Comparison of ENCODE assay signal across 13 cellular contexts in the genomic region with DNA sequence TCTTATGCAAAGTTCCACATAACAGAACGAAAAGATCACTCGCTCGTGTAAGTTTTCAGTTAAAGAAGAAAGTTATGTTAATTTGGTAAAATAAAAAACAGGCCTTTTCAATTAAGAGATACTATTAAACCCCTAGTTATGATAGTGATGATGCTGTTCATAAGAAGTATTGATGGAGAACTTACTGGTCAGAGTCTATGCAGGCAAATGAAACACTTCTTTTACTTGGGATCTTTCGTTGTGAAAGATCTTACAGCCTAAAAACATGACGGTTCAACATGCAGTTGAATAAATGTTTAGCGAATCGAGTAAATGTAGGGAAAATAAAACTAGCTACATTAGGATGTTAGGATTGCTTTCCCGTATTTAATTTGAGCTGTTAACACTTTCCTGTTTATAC. TPM values are rescaled to one million over a fixed set of nuclear protein-coding genes. Genes with fewer than 3 reads are reported as not detected.
A peak's percentile ranks its signal among the peaks of the same experiment; 100 is the strongest.
DNase-seq lines count a peak whose midpoint lies in the region; ATAC-seq, FAIRE-seq and TF ChIP-seq lines count a peak whose summit lies in the region.
"Had no signal": no experiment of that assay in that cellular context is flagged by ENCODE, and none has a peak within 500 bp of the region (broad histone marks: within the 10 kb centered on the region; RNA-seq: fewer than 3 reads in every experiment).

No MANE protein-coding gene starts in this region.

- no peak overlapping the region for H2BK12ac ChIP-seq in mesenchymal stem cell (ENCODE audit: low read length in 2 of 2)

- no peaks in the 10 kb centered on the region for H3K36me3 ChIP-seq in body of pancreas (replicated peaks in 1 of 2; ENCODE audit: insufficient read depth in 1 of 2, low read depth in 2 of 2)
- H3K36me3 ChIP-seq in mesenchymal stem cell (ENCODE audit: control insufficient read depth in 1 of 2, insufficient read depth in 2 of 2, low read depth in 1 of 2, low read length in 2 of 2), result peaks cover under 1 to 17% of the 10 kb centered on the region in 2 experiments
- H3K36me3 ChIP-seq in subcutaneous abdominal adipose tissue (ENCODE audit: control insufficient read depth in 5 of 5, insufficient read depth in 5 of 5, low read length in 5 of 5), result peaks cover 0 to 9% (median 5%) of the 10 kb centered on the region in 5 donors
- H3K36me3 ChIP-seq: neutrophil had no signal

- intact Hi-C loops in body of pancreas (cut with DNase I), result loop anchor here (10.0 kb wide), 1 partner anchor 68 kb away; no protein-coding TSS in a partner anchor

- H2BK15ac ChIP-seq in mesenchymal stem cell (ENCODE audit: low read depth, poor library complexity, severe bottlenecking), result no peak overlapping the region

- no peak overlapping the region for H2AK5ac ChIP-seq in mesenchymal stem cell (ENCODE audit: low read length, severe bottlenecking)

- DNase-seq in DMS 273 (lab: John Stamatoyannopoulos, UW; ENCODE audit: unreplicated experiment) (peak; percentile 19), DMS 273 treated with DMSO at 0.1 percent for 48 hours (lab: John Stamatoyannopoulos, UW) (no peak), body of pancreas (no peak), mesenchymal stem cell (peak; percentile 20), NCI-H1694 treated with DMSO at 0.1 percent for 48 hours (lab: John Stamatoyannopoulos, UW) (no peak), D721Med (ENCODE audit: insufficient read length, low spot score) (no peak), NCI-H2029 treated with DMSO at 0.1 percent for 48 hours (lab: John Stamatoyannopoulos, UW) (no peak)
- DNase-seq: activated B cell treated with CpG ODN at 0.5 μM for 24 hours; activated naive CD4-positive, alpha-beta T cell treated with anti-CD3 and anti-CD28 coated beads for 36 hours had no signal

- H3K18ac ChIP-seq in mesenchymal stem cell (ENCODE audit: low read depth in 1 of 2, low read length in 2 of 2), result no peak overlapping the region

- H4K8ac ChIP-seq in mesenchymal stem cell (ENCODE audit: low read length), result no peak overlapping the region

- 8 to 23% methylated on average over 8 of the region's 8 CpGs for WGBS in body of pancreas, 2 donors
- WGBS in mesenchymal stem cell, result 58% methylated on average over 4 of the region's 8 CpGs

- no peaks in the 10 kb centered on the region for H3K79me1 ChIP-seq in mesenchymal stem cell (replicated peaks; ENCODE audit: low read length, poor library complexity, severe bottlenecking)

- H2BK120ac ChIP-seq in mesenchymal stem cell (ENCODE audit: low read depth, low read length), result no peak overlapping the region

- no peak overlapping the region for H2BK5ac ChIP-seq in mesenchymal stem cell (ENCODE audit: low read depth, low read length, poor library complexity, severe bottlenecking)

- TF ChIP-seq CTCF in body of pancreas (IDR thresholded peaks at IDR 0.05), result no peak
- TF ChIP-seq CTCF in D721Med (IDR thresholded peaks at IDR 0.05; ENCODE audit: insufficient read depth, missing control alignments), result no peak

- H3K4me3 ChIP-seq in body of pancreas (peak overlapping the region in 1 of 2 donors; percentile 86), mesenchymal stem cell (ENCODE audit: insufficient read depth in 1 of 2, low read depth in 1 of 2, low read length in 2 of 2) (peak overlapping the region in 1 of 2 experiments; percentile 99), subcutaneous abdominal adipose tissue (ENCODE audit: low read depth in 1 of 5, low read length in 5 of 5) (peak overlapping the region; percentile 86 to 98 (median 95))

- H3K4me1 ChIP-seq in body of pancreas (peaks cover 69% of the 10 kb centered on the region), mesenchymal stem cell (ENCODE audit: control insufficient read depth, insufficient read depth, low read depth, low read length) (peaks cover 4% of the 10 kb centered on the region), subcutaneous abdominal adipose tissue (ENCODE audit: control insufficient read depth in 5 of 5, insufficient read depth in 5 of 5, low read length in 5 of 5) (peaks cover 0 to 64% (median 59%) of the 10 kb centered on the region in 5 donors)

- H3K4me2 ChIP-seq in mesenchymal stem cell (ENCODE audit: low read length, poor library complexity, severe bottlenecking), result no peak overlapping the region

- no peak for FAIRE-seq in D721Med (lab: Jason Lieb, UNC)

- H2AFZ ChIP-seq in mesenchymal stem cell (ENCODE audit: low read depth, low read length), result no peak overlapping the region

- H3K4ac ChIP-seq in mesenchymal stem cell (ENCODE audit: low read depth in 1 of 2, low read length in 2 of 2), result no peak overlapping the region

- no peak overlapping the region for H3K23ac ChIP-seq in mesenchymal stem cell (ENCODE audit: low read length in 2 of 2)

- H4K91ac ChIP-seq in mesenchymal stem cell (ENCODE audit: low read length), result no peak overlapping the region

- no peaks in the 10 kb centered on the region for H3K27me3 ChIP-seq in body of pancreas
- H3K27me3 ChIP-seq in mesenchymal stem cell (ENCODE audit: control insufficient read depth in 1 of 2, insufficient read depth in 1 of 2, low read length in 2 of 2), result no peaks in the 10 kb centered on the region
- no peaks in the 10 kb centered on the region for H3K27me3 ChIP-seq in subcutaneous abdominal adipose tissue (ENCODE audit: control insufficient read depth in 5 of 5, insufficient read depth in 4 of 5, low read length in 5 of 5)

- peak overlapping the region; percentile 89 for H3K9ac ChIP-seq in mesenchymal stem cell (ENCODE audit: low read length)
- H3K9ac ChIP-seq in subcutaneous abdominal adipose tissue (ENCODE audit: low read length in 5 of 5), result peak overlapping the region; percentile 44 to 95 (median 70)

- TF ChIP-seq POLR2A in body of pancreas (IDR thresholded peaks at IDR 0.05), result no peak

- peak overlapping the region in 3 of 4 donors; percentile 54 to 99 (median 98) for H3K27ac ChIP-seq in body of pancreas
- no peak overlapping the region for H3K27ac ChIP-seq in mesenchymal stem cell (ENCODE audit: low read length, poor library complexity, severe bottlenecking)
- H3K27ac ChIP-seq in subcutaneous abdominal adipose tissue (ENCODE audit: low read depth, low read length), result peak overlapping the region; percentile 96
- H3K27ac ChIP-seq: 22Rv1, neutrophil had no signal

- ATAC-seq in body of pancreas, result no peak
- ATAC-seq: esophagus mucosa had no signal

- H3K9me3 ChIP-seq in body of pancreas, result no peaks in the 10 kb centered on the region
- no peaks in the 10 kb centered on the region for H3K9me3 ChIP-seq in mesenchymal stem cell (ENCODE audit: control insufficient read depth, low read length)
- no peaks in the 10 kb centered on the region for H3K9me3 ChIP-seq in subcutaneous abdominal adipose tissue (ENCODE audit: control insufficient read depth in 5 of 5, low read length in 5 of 5)
- H3K9me3 ChIP-seq: neutrophil had no signal

- H3K14ac ChIP-seq in mesenchymal stem cell (ENCODE audit: low read length in 2 of 2), result no peak overlapping the region

RNA-seq across cellular contexts. Expression of gene RHOBTB3, which starts 2.0 kb away (rescaled TPM):
- 100 to 1,000 TPM; 153 to 196 TPM for total RNA-seq in body of pancreas
- polyA plus RNA-seq in mesenchymal stem cell (2013, experiment 1 of 2), result 279 TPM
- polyA plus RNA-seq in mesenchymal stem cell (2013, experiment 2 of 2), result 271 TPM

RNA-seq across cellular contexts. Expression of gene SPATA9, which starts 50.3 kb away (rescaled TPM):
- total RNA-seq in body of pancreas, result not detected
- polyA plus RNA-seq in mesenchymal stem cell (2013, experiment 1 of 2), result 0.69 TPM
- polyA plus RNA-seq in mesenchymal stem cell (2013, experiment 2 of 2), result 0.49 TPM
- total RNA-seq: activated B cell treated with CpG ODN at 0.5 μM for 24 hours; activated naive CD4-positive, alpha-beta T cell treated with anti-CD3 and anti-CD28 coated beads for 36 hours; esophagus mucosa had no signal

Comparison
In these comparisons a context has a peak if more than half of its experiments do, and no peak if none do; other contexts are left out.
1. DNase-seq: peak in DMS 273 (single experiment) and mesenchymal stem cell (single experiment); none in DMS 273 treated with DMSO at 0.1 percent for 48 hours (single experiment), body of pancreas (0 of 4), NCI-H1694 treated with DMSO at 0.1 percent for 48 hours (single experiment), D721Med (single experiment) and NCI-H2029 treated with DMSO at 0.1 percent for 48 hours (single experiment).